ENCODE assay signal across 8 cellular contexts in the genomic region with DNA sequence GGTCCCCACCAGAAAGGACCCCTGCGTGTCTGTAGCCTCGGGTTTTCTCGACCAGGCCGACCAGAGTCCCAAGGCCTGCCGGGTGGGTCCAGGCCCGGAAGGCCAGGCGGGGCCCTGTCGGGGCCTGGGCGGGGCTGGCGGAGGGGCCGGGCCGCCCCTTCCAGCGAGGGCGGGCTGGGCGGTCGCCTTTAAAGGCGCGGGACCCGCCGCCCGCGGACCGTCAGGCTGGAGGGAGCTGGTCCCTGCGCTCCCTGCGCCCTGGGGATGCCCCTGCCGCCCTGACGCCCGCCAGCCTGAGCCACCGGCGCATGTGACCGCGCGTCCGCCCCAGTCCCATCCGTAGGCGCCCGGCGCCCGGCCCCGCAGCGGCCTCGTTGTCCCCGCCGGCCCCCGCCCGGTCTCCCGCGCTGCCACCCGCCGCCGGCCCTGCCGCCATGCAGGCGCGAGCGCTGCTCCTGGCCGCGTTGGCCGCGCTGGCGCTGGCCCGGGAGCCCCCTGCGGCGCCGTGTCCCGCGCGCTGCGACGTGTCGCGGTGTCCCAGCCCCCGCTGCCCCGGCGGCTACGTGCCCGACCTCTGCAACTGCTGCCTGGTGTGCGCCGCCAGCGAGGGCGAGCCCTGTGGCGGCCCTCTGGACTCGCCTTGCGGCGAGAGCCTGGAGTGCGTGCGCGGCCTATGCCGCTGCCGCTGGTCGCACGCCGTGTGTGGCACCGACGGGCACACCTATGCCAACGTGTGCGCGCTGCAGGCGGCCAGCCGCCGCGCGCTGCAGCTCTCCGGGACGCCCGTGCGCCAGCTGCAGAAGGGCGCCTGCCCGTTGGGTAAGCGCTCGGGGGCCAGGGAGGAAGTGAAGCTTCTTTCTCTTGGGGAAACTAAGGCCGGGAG. TPM values are rescaled to one million over a fixed set of nuclear protein-coding genes. Genes with fewer than 3 reads are reported as not detected.
DNase-seq lines count a peak whose midpoint lies in the region; ATAC-seq and TF ChIP-seq lines count a peak whose summit lies in the region.

A gene (plus strand): TSS at position 220 of the 883 bp plus-strand sequence. CDS start 215 bp downstream, at position 435.

- H3K27ac Mint-ChIP-seq in activated CD4-positive, alpha-beta memory T cell treated with anti-CD3 and anti-CD28 coated beads for 36 hours: no peak within 1 kb of the TSS

- TF ChIP-seq EP300 in neural cell (conservative IDR thresholded peaks at IDR 0.05; ENCODE audit: poor library complexity, severe bottlenecking): no peak

- TF ChIP-seq CTCF in fibroblast of the aortic adventitia (IDR thresholded peaks at IDR 0.05; ENCODE audit: insufficient read depth, low read length): no peak
- no peak for TF ChIP-seq CTCF in neural cell (IDR thresholded peaks at IDR 0.05; ENCODE audit: poor library complexity, severe bottlenecking)

- no peak for ATAC-seq in GM19463 (IDR thresholded peaks at IDR 0.05; ENCODE audit: unreplicated experiment)

- no peaks in the 10 kb centered on the region for H3K9me3 Mint-ChIP-seq in activated CD4-positive, alpha-beta memory T cell treated with anti-CD3 and anti-CD28 coated beads for 36 hours

- no peak for TF ChIP-seq RAD21 in neural cell (conservative IDR thresholded peaks at IDR 0.05)

- no peaks in the 10 kb centered on the region for H3K9me2 ChIP-seq in neural cell (ENCODE audit: insufficient read depth, low read length)

- H3K27me3 ChIP-seq in neural cell (ENCODE audit: insufficient read depth, low read depth, low read length): peaks cover 37% of the 10 kb centered on the region

- H3K4me3 ChIP-seq in fibroblast of the aortic adventitia (ENCODE audit: low read depth, low read length): peak within 1 kb of the TSS; percentile 55
- peak within 1 kb of the TSS; percentile 33 for H3K4me3 ChIP-seq in neural cell (ENCODE audit: low read length)

- no peaks in the 10 kb centered on the region for H3K9me3 ChIP-seq in neural cell (ENCODE audit: low read length)

- H3F3A ChIP-seq in neural cell (ENCODE audit: insufficient read depth, low read length, poor library complexity, severe bottlenecking): no peaks in the 10 kb centered on the region

- DNase-seq in AG20443 (ENCODE audit: low spot score) (peak; percentile 86), NOMO-1 (lab: John Stamatoyannopoulos, UW; ENCODE audit: unreplicated experiment in 2 of 2) (peak; percentile 44 to 54), fibroblast of the aortic adventitia (ENCODE audit: low read depth) (peak; percentile 33), NK-92 (lab: John Stamatoyannopoulos, UW; ENCODE audit: unreplicated experiment) (no peak), NCI-H510A treated with DMSO at 0.1 percent for 48 hours (lab: John Stamatoyannopoulos, UW) (no peak)
- DNase-seq in activated CD4-positive, alpha-beta memory T cell treated with anti-CD3 and anti-CD28 coated beads for 36 hours: no peak

- no peak within 1 kb of the TSS for H2AFZ ChIP-seq in neural cell (ENCODE audit: low read depth, low read length)

- POLR2A ChIA-PET in activated CD4-positive, alpha-beta memory T cell treated with anti-CD3 and anti-CD28 coated beads for 36 hours (lab: Charles Lee): no interaction called here

- no peaks in the 10 kb centered on the region for H3K79me2 ChIP-seq in neural cell (replicated peaks; ENCODE audit: insufficient read depth, low read length)

- H3K36me3 ChIP-seq in neural cell (ENCODE audit: insufficient read depth, low read length): no peaks in the 10 kb centered on the region

- no peaks in the 10 kb centered on the region for H3K4me1 Mint-ChIP-seq in activated CD4-positive, alpha-beta memory T cell treated with anti-CD3 and anti-CD28 coated beads for 36 hours (ENCODE audit: low read depth)

- no peaks in the 10 kb centered on the region for H4K20me1 ChIP-seq in neural cell (ENCODE audit: insufficient read depth)

- H3K4me3 Mint-ChIP-seq in activated CD4-positive, alpha-beta memory T cell treated with anti-CD3 and anti-CD28 coated beads for 36 hours: no peak within 1 kb of the TSS

- no peaks in the 10 kb centered on the region for H3K36me3 Mint-ChIP-seq in activated CD4-positive, alpha-beta memory T cell treated with anti-CD3 and anti-CD28 coated beads for 36 hours

- intact Hi-C loops in activated CD4-positive, alpha-beta memory T cell treated with anti-CD3 and anti-CD28 coated beads for 36 hours (cut with micrococcal nuclease): no loop called here

- H3K9ac ChIP-seq in neural cell (ENCODE audit: low read length): no peak within 1 kb of the TSS

- no peak within 1 kb of the TSS for H3K4me2 ChIP-seq in neural cell (ENCODE audit: low read length)

- H3K27me3 Mint-ChIP-seq in activated CD4-positive, alpha-beta memory T cell treated with anti-CD3 and anti-CD28 coated beads for 36 hours: peaks cover 34% of the 10 kb centered on the region

- no peak within 1 kb of the TSS for H3K27ac ChIP-seq in neural cell (ENCODE audit: low read length)

- CTCF ChIA-PET in activated CD4-positive, alpha-beta memory T cell treated with anti-CD3 and anti-CD28 coated beads for 36 hours (lab: Charles Lee): no interaction called here

TF ChIP-seq in neural cell, 6 proteins besides CTCF, POLR2A, EP300 and RAD21:
- TF ChIP-seq TAF1 (IDR thresholded peaks at IDR 0.05; ENCODE audit: low read depth): no peak
- TF ChIP-seq POLR2AphosphoS5 (IDR thresholded peaks at IDR 0.05): no peak
- no peak for TF ChIP-seq EZH2 (IDR thresholded peaks at IDR 0.05; ENCODE audit: borderline replicate concordance, insufficient read depth, low read length, poor library complexity, severe bottlenecking)
- TF ChIP-seq SMC3 (conservative IDR thresholded peaks at IDR 0.05; ENCODE audit: poor library complexity): no peak
- no peak for TF ChIP-seq MXI1 (conservative IDR thresholded peaks at IDR 0.05; ENCODE audit: poor library complexity, severe bottlenecking)
- TF ChIP-seq, protein P1, sequence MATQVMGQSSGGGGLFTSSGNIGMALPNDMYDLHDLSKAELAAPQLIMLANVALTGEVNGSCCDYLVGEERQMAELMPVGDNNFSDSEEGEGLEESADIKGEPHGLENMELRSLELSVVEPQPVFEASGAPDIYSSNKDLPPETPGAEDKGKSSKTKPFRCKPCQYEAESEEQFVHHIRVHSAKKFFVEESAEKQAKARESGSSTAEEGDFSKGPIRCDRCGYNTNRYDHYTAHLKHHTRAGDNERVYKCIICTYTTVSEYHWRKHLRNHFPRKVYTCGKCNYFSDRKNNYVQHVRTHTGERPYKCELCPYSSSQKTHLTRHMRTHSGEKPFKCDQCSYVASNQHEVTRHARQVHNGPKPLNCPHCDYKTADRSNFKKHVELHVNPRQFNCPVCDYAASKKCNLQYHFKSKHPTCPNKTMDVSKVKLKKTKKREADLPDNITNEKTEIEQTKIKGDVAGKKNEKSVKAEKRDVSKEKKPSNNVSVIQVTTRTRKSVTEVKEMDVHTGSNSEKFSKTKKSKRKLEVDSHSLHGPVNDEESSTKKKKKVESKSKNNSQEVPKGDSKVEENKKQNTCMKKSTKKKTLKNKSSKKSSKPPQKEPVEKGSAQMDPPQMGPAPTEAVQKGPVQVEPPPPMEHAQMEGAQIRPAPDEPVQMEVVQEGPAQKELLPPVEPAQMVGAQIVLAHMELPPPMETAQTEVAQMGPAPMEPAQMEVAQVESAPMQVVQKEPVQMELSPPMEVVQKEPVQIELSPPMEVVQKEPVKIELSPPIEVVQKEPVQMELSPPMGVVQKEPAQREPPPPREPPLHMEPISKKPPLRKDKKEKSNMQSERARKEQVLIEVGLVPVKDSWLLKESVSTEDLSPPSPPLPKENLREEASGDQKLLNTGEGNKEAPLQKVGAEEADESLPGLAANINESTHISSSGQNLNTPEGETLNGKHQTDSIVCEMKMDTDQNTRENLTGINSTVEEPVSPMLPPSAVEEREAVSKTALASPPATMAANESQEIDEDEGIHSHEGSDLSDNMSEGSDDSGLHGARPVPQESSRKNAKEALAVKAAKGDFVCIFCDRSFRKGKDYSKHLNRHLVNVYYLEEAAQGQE (IDR thresholded peaks at IDR 0.05; ENCODE audit: borderline replicate concordance): no peak

RNA-seq across cellular contexts. Expression of the gene that starts here (rescaled TPM):
- total RNA-seq in fibroblast of the aortic adventitia (ENCODE audit: low replicate concordance): 7.6 and 9.6 TPM in 2 replicates
- polyA plus RNA-seq in neural cell: not detected in 2 replicates
- polyA minus RNA-seq in neural cell: not detected in 2 replicates
- total RNA-seq in activated CD4-positive, alpha-beta memory T cell treated with anti-CD3 and anti-CD28 coated beads for 36 hours: not detected

Comparison
In these comparisons a context has a peak if more than half of its experiments do, and no peak if none do; other contexts are left out.
1. DNase-seq: peak in AG20443 (single experiment), NOMO-1 (2 of 2) and fibroblast of the aortic adventitia (single experiment); none in activated CD4-positive, alpha-beta memory T cell treated with anti-CD3 and anti-CD28 coated beads for 36 hours (single experiment), NK-92 (single experiment) and NCI-H510A treated with DMSO at 0.1 percent for 48 hours (single experiment).